Comparison of ENCODE assay signal across 10 cellular contexts in genomic region chr19:2235026-2235395, GRCh38. TPM values are rescaled to one million over a fixed set of nuclear protein-coding genes. Genes with fewer than 3 reads are reported as not detected.
DNase-seq lines count a peak whose midpoint lies in the region; ATAC-seq and TF ChIP-seq lines count a peak whose summit lies in the region.
"Had no signal": no experiment of that assay in that cellular context is flagged by ENCODE, and none has a peak within 500 bp of the region (broad histone marks: within the 10 kb centered on the region; RNA-seq: fewer than 3 reads in every experiment).

No MANE protein-coding gene starts in this region.

- H3K27me3 ChIP-seq in ascending aorta (no peaks in the 10 kb centered on the region), liver (ENCODE audit: control insufficient read depth in 4 of 4, insufficient read depth in 4 of 4, low read length in 3 of 4) (no peaks in the 10 kb centered on the region), thyroid gland (no peaks in the 10 kb centered on the region)

- peak overlapping the region; percentile 88 for H3K27ac Mint-ChIP-seq in activated CD4-positive, alpha-beta T cell treated with anti-CD3 and anti-CD28 coated beads, Interleukin-2, amount 10 ng/mL, durations not matched to agents 7 days and 5 days

- H3K9me3 ChIP-seq in ascending aorta (no peaks in the 10 kb centered on the region), liver (ENCODE audit: control insufficient read depth in 4 of 4, low read length in 3 of 4) (no peaks in the 10 kb centered on the region), thyroid gland (no peaks in the 10 kb centered on the region)

- H3K36me3 Mint-ChIP-seq in activated CD4-positive, alpha-beta T cell treated with anti-CD3 and anti-CD28 coated beads, Interleukin-2, amount 10 ng/mL, durations not matched to agents 7 days and 5 days (ENCODE audit: low read depth): peaks cover 48% of the 10 kb centered on the region

- WGBS in liver: 72% methylated on average over 6 of the region's 6 CpGs
- WGBS in thyroid gland, 2 donors: 63 to 65% methylated on average over 6 of the region's 6 CpGs

- POLR2A ChIA-PET in activated CD4-positive, alpha-beta T cell treated with anti-CD3 and anti-CD28 coated beads, Interleukin-2, amount 10 ng/mL, durations not matched to agents 7 days and 5 days (lab: Charles Lee): no interaction called here

- peaks cover 10 to 30% of the 10 kb centered on the region in 2 donors for H3K4me1 ChIP-seq in ascending aorta
- peaks cover 11 to 42% (median 31%) of the 10 kb centered on the region in 4 donors for H3K4me1 ChIP-seq in liver (ENCODE audit: control insufficient read depth in 4 of 4, insufficient read depth in 4 of 4, low read length in 3 of 4)
- peaks cover 35 to 47% of the 10 kb centered on the region in 2 donors for H3K4me1 ChIP-seq in thyroid gland

- CTCF ChIA-PET in activated CD4-positive, alpha-beta T cell treated with anti-CD3 and anti-CD28 coated beads, Interleukin-2, amount 10 ng/mL, durations not matched to agents 7 days and 5 days (lab: Charles Lee): interaction anchor here (0.6 to 1.1 kb wide), 3 partner anchors 39 to 338 kb away, joined by 3 to 4 read pairs (median 3); no protein-coding TSS in a partner anchor

- peak overlapping the region; percentile 85 to 100 for H3K4me3 ChIP-seq in ascending aorta
- peak overlapping the region in 2 of 3 donors; percentile 81 to 98 for H3K4me3 ChIP-seq in liver (ENCODE audit: low read depth in 1 of 3, low read length in 3 of 3)
- peak overlapping the region in 2 of 3 donors; percentile 86 to 92 for H3K4me3 ChIP-seq in thyroid gland (replicated peaks in 1 of 3)

- intact Hi-C loops in ascending aorta (cut with DNase I): loop anchor here (5.0 kb wide), 1 partner anchor 157 kb away; no protein-coding TSS in a partner anchor
- intact Hi-C loops in thyroid gland (cut with DNase I): loop anchor here (5.0 kb wide), 1 partner anchor 97 kb away; no protein-coding TSS in a partner anchor

- H3K4me3 Mint-ChIP-seq in activated CD4-positive, alpha-beta T cell treated with anti-CD3 and anti-CD28 coated beads, Interleukin-2, amount 10 ng/mL, durations not matched to agents 7 days and 5 days: peak overlapping the region; percentile 97

- H3K9me3 Mint-ChIP-seq in activated CD4-positive, alpha-beta T cell treated with anti-CD3 and anti-CD28 coated beads, Interleukin-2, amount 10 ng/mL, durations not matched to agents 7 days and 5 days: no peaks in the 10 kb centered on the region

- no peak for ATAC-seq in activated CD4-positive, CD25-positive, alpha-beta regulatory T cell treated with anti-CD3 and anti-CD28 coated beads, Interleukin-2, amount 50 U/mL, for 24 hours

- DNase-seq in activated CD4-positive, alpha-beta T cell treated with anti-CD3 and anti-CD28 coated beads, Interleukin-2, amount 10 ng/mL, durations not matched to agents 7 days and 5 days: no peak
- no peak for DNase-seq in activated CD4-positive, alpha-beta T cell treated with anti-CD3 and anti-CD28 coated beads, Interleukin-2, amount 50 U/mL, for 48 hours
- DNase-seq in ascending aorta (ENCODE audit: low spot score in 2 of 2): no peak
- DNase-seq in thyroid gland: no peak
- DNase-seq in C1 segment of cervical spinal cord (lab: John Stamatoyannopoulos, UW): no peak
- no peak for DNase-seq in stimulated activated CD4-positive, alpha-beta T cell treated with anti-CD3 and anti-CD28 coated beads, Interleukin-4, amount 100 ng/mL, for 24 hours

- TF ChIP-seq POLR2A in thyroid gland (IDR thresholded peaks at IDR 0.05): no peak

- H3K27me3 Mint-ChIP-seq in activated CD4-positive, alpha-beta T cell treated with anti-CD3 and anti-CD28 coated beads, Interleukin-2, amount 10 ng/mL, durations not matched to agents 7 days and 5 days: no peaks in the 10 kb centered on the region

- no peak for TF ChIP-seq RAD21 in liver (IDR thresholded peaks at IDR 0.05)

- H3K9ac ChIP-seq in liver (ENCODE audit: low read depth in 1 of 2, low read length in 2 of 2): peak overlapping the region in 1 of 2 donors; percentile 4

- H3K36me3 ChIP-seq in ascending aorta (peaks cover 9 to 31% of the 10 kb centered on the region in 2 donors), liver (ENCODE audit: control insufficient read depth in 4 of 4, insufficient read depth in 3 of 4, low read depth in 1 of 4, low read length in 3 of 4) (peaks cover 0 to 9% (median 4%) of the 10 kb centered on the region in 4 donors), thyroid gland (peaks cover 13 to 20% of the 10 kb centered on the region in 2 donors)

- peaks cover 42% of the 10 kb centered on the region for H3K4me1 Mint-ChIP-seq in activated CD4-positive, alpha-beta T cell treated with anti-CD3 and anti-CD28 coated beads, Interleukin-2, amount 10 ng/mL, durations not matched to agents 7 days and 5 days

- no peak for TF ChIP-seq CTCF in ascending aorta (IDR thresholded peaks at IDR 0.05)
- no peak for TF ChIP-seq CTCF in liver (IDR thresholded peaks at IDR 0.05; ENCODE audit: low read depth, low read length, missing input control)
- no peak for TF ChIP-seq CTCF in thyroid gland (IDR thresholded peaks at IDR 0.05)

- H3K27ac ChIP-seq in ascending aorta: peak overlapping the region; percentile 97 to 98
- peak overlapping the region; percentile 97 to 100 for H3K27ac ChIP-seq in liver (ENCODE audit: low read depth in 1 of 2, low read length in 2 of 2)
- peak overlapping the region; percentile 96 to 99 (median 98) for H3K27ac ChIP-seq in thyroid gland

TF ChIP-seq in liver, 16 proteins besides CTCF, POLR2A, EP300 and RAD21:
- TF ChIP-seq JUND (IDR thresholded peaks at IDR 0.05) (no peak), TAF1 (conservative IDR thresholded peaks at IDR 0.05) (no peak), FOXA2 (IDR thresholded peaks at IDR 0.05) (no peak), YY1 (IDR thresholded peaks at IDR 0.05) (no peak), GABPA (IDR thresholded peaks at IDR 0.05 in 1 of 2, conservative IDR thresholded peaks at IDR 0.05 in 1 of 2) (no peak), HNF4A (conservative IDR thresholded peaks at IDR 0.05) (no peak), FOXA1 (IDR thresholded peaks at IDR 0.05) (no peak), ATF3 (IDR thresholded peaks at IDR 0.05) (no peak), EGR1 (IDR thresholded peaks at IDR 0.05; ENCODE audit: low read depth in 2 of 2) (no peak), NR2F2 (IDR thresholded peaks at IDR 0.05) (no peak)
- TF ChIP-seq, protein P1, sequence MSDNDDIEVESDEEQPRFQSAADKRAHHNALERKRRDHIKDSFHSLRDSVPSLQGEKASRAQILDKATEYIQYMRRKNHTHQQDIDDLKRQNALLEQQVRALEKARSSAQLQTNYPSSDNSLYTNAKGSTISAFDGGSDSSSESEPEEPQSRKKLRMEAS (IDR thresholded peaks at IDR 0.05): no peak
- TF ChIP-seq, protein P2, sequence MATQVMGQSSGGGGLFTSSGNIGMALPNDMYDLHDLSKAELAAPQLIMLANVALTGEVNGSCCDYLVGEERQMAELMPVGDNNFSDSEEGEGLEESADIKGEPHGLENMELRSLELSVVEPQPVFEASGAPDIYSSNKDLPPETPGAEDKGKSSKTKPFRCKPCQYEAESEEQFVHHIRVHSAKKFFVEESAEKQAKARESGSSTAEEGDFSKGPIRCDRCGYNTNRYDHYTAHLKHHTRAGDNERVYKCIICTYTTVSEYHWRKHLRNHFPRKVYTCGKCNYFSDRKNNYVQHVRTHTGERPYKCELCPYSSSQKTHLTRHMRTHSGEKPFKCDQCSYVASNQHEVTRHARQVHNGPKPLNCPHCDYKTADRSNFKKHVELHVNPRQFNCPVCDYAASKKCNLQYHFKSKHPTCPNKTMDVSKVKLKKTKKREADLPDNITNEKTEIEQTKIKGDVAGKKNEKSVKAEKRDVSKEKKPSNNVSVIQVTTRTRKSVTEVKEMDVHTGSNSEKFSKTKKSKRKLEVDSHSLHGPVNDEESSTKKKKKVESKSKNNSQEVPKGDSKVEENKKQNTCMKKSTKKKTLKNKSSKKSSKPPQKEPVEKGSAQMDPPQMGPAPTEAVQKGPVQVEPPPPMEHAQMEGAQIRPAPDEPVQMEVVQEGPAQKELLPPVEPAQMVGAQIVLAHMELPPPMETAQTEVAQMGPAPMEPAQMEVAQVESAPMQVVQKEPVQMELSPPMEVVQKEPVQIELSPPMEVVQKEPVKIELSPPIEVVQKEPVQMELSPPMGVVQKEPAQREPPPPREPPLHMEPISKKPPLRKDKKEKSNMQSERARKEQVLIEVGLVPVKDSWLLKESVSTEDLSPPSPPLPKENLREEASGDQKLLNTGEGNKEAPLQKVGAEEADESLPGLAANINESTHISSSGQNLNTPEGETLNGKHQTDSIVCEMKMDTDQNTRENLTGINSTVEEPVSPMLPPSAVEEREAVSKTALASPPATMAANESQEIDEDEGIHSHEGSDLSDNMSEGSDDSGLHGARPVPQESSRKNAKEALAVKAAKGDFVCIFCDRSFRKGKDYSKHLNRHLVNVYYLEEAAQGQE (IDR thresholded peaks at IDR 0.05): no peak
TF ChIP-seq in liver: peak in this region for 0.

RNA-seq across cellular contexts. Expression of gene PLEKHJ1, which starts 1.1 kb away (rescaled TPM):
- 10 to 100 TPM; 56.2 to 71.9 TPM for total RNA-seq in activated CD4-positive, alpha-beta T cell treated with anti-CD3 and anti-CD28 coated beads, Interleukin-2, amount 10 ng/mL, durations not matched to agents 7 days and 5 days
- total RNA-seq in ascending aorta: 23.9 TPM
- total RNA-seq in liver: 10 to 100 TPM; 22.2 to 44.5 TPM
- 10 to 100 TPM; 36.5 to 37.4 TPM for polyA plus RNA-seq in liver
- total RNA-seq in thyroid gland: 100 to 1,000 TPM in 3 of 4 donors, 10 to 100 TPM in 1; 86.7 to 179 (median 131) TPM

RNA-seq across cellular contexts. Expression of gene SF3A2, which starts 1.6 kb away (rescaled TPM):
- total RNA-seq in activated CD4-positive, alpha-beta T cell treated with anti-CD3 and anti-CD28 coated beads, Interleukin-2, amount 10 ng/mL, durations not matched to agents 7 days and 5 days: 100 to 1,000 TPM; 142 to 151 TPM
- total RNA-seq in ascending aorta: 21.3 TPM
- total RNA-seq in liver: 10 to 100 TPM; 12.9 to 32.0 TPM
- polyA plus RNA-seq in liver: 10 to 100 TPM in 1 of 2 donors, 1 to 10 TPM in 1; 2.2 to 13.5 TPM
- 10 to 100 TPM; 25.7 to 39.8 (median 30.3) TPM for total RNA-seq in thyroid gland

RNA-seq across cellular contexts. Expression of gene AMH, which starts 14.1 kb away (rescaled TPM):
- total RNA-seq in activated CD4-positive, alpha-beta T cell treated with anti-CD3 and anti-CD28 coated beads, Interleukin-2, amount 10 ng/mL, durations not matched to agents 7 days and 5 days: 1 to 10 TPM; 5.2 to 9.2 TPM
- total RNA-seq in ascending aorta (not detected), liver (under 1 TPM; 0.47 to 0.59 TPM), thyroid gland (1 to 10 TPM in 1 of 4 donors, under 1 TPM in 1, not detected in 2; 0.33 to 4.2 TPM)
- polyA plus RNA-seq in liver: under 1 TPM in 1 of 2 donors, not detected in 1; 0.08 TPM

RNA-seq across cellular contexts. Expression of gene JSRP1, which starts 21.2 kb away (rescaled TPM):
- total RNA-seq in activated CD4-positive, alpha-beta T cell treated with anti-CD3 and anti-CD28 coated beads, Interleukin-2, amount 10 ng/mL, durations not matched to agents 7 days and 5 days: under 1 TPM in 1 of 2 experiments, not detected in 1; 0.27 TPM
- total RNA-seq in ascending aorta: not detected
- total RNA-seq in liver: under 1 TPM in 1 of 2 donors, not detected in 1; 0.25 TPM
- polyA plus RNA-seq in liver: under 1 TPM; 0.39 to 0.45 TPM
- not detected for total RNA-seq in thyroid gland
- total RNA-seq: M059J had no signal

RNA-seq across cellular contexts. Expression of gene PEAK3, which starts 47.0 kb away (rescaled TPM):
- under 1 TPM; 0.17 to 0.25 TPM for total RNA-seq in activated CD4-positive, alpha-beta T cell treated with anti-CD3 and anti-CD28 coated beads, Interleukin-2, amount 10 ng/mL, durations not matched to agents 7 days and 5 days
- total RNA-seq in ascending aorta (4.7 TPM), liver (under 1 TPM; 0.09 to 0.67 TPM), thyroid gland (1 to 10 TPM in 1 of 4 donors, under 1 TPM in 3; 0.27 to 1.6 (median 0.59) TPM)
- polyA plus RNA-seq in liver: under 1 TPM; 0.21 to 0.42 TPM
- total RNA-seq: Daoy, M059J had no signal
